Comparison of ENCODE assay signal across 9 cellular contexts in genomic region chr2:27954261-27954673, GRCh38.
DNase-seq lines count a peak whose midpoint lies in the region; ATAC-seq and TF ChIP-seq lines count a peak whose summit lies in the region.
"Had no signal": no experiment of that assay in that cellular context is flagged by ENCODE, and none has a peak within 500 bp of the region (broad histone marks: within the 10 kb centered on the region; RNA-seq: fewer than 3 reads in every experiment).

No MANE protein-coding gene starts in this region.

- in situ Hi-C loops in brain microvascular endothelial cell (cut with HindIII; ENCODE audit: low pct_ligation_motif_present, low sequenced_read_pairs): no loop called here

- TF ChIP-seq CTCF in HL-60 (IDR thresholded peaks at IDR 0.05; ENCODE audit: insufficient read depth, low read length): no peak
- TF ChIP-seq CTCF in brain microvascular endothelial cell (IDR thresholded peaks at IDR 0.05; ENCODE audit: low read depth, low read length, missing control alignments): peak; percentile 15

- H3K27ac ChIP-seq in HL-60 (replicated peaks) (peak overlapping the region; percentile 81), brain microvascular endothelial cell (peak overlapping the region; percentile 59)

- no peaks in the 10 kb centered on the region for H3K27me3 ChIP-seq in HL-60 (ENCODE audit: insufficient read depth, poor library complexity, severe bottlenecking)
- no peaks in the 10 kb centered on the region for H3K27me3 ChIP-seq in brain microvascular endothelial cell (replicated peaks)

- DNase-seq in A172 (ENCODE audit: low spot score): peak; percentile 30
- DNase-seq in HL-60 (ENCODE audit: low read depth in 1 of 2, low spot score in 1 of 2): no peak
- DNase-seq in brain microvascular endothelial cell: no peak
- DNase-seq in middle frontal gyrus (ENCODE audit: extremely low spot score, low spot score): peak; percentile 44
- no peak for DNase-seq in SK-N-DZ (ENCODE audit: low spot score)
- no peak for DNase-seq in stimulated activated CD4-positive, alpha-beta T cell treated with anti-CD3 and anti-CD28 coated beads, Interleukin-2, amount 100 ng/mL, for 24 hours
- DNase-seq: cerebellar nuclear complex had no signal

- H3K4me3 ChIP-seq in HL-60 (replicated peaks; ENCODE audit: insufficient read depth, low read length) (no peak overlapping the region), brain microvascular endothelial cell (ENCODE audit: low read depth, low read length) (no peak overlapping the region)

- no peaks in the 10 kb centered on the region for H3K36me3 ChIP-seq in brain microvascular endothelial cell (replicated peaks)

- no peak for ATAC-seq in HG03439 (IDR thresholded peaks at IDR 0.05; ENCODE audit: unreplicated experiment)
- ATAC-seq in HG03039 (IDR thresholded peaks at IDR 0.05; ENCODE audit: unreplicated experiment): no peak

Comparison
In these comparisons a context has a peak if more than half of its experiments do, and no peak if none do; other contexts are left out.
1. DNase-seq: peak in A172 (single experiment) and middle frontal gyrus (single experiment); none in HL-60 (0 of 2), brain microvascular endothelial cell (single experiment), SK-N-DZ (single experiment) and stimulated activated CD4-positive, alpha-beta T cell treated with anti-CD3 and anti-CD28 coated beads, Interleukin-2, amount 100 ng/mL, for 24 hours (0 of 2).